21 cellular contexts compared by ENCODE assay signal in the genomic region with DNA sequence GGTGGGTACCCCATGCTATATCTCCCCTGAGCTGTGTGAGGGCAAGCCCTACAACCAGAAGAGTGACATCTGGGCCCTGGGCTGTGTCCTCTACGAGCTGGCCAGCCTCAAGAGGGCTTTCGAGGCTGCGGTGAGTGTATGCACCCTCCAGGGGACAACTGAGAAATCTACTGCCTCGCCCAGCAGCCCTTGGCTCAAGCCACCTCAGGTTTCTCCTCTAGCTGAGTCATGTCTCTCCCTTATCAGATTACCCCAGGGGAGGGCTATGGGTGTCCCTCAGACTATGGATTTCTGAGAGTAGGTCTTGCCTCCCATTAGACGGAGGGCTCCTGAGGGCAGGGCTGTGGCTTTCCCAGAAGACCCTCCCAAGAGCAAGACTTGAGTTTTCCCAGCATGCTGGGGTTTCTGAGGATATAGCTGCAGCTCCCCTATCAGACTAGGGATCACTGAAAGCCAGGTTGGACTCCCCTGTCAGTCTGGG. TPM values are rescaled to one million over a fixed set of nuclear protein-coding genes. Genes with fewer than 3 reads are reported as not detected.
DNase-seq lines count a peak whose midpoint lies in the region; ATAC-seq and TF ChIP-seq lines count a peak whose summit lies in the region.
"Had no signal": no experiment of that assay in that cellular context is flagged by ENCODE, and none has a peak within 500 bp of the region (broad histone marks: within the 10 kb centered on the region; RNA-seq: fewer than 3 reads in every experiment).

No MANE protein-coding gene starts in this region.

- intact Hi-C loops in MCF 10A (cut with micrococcal nuclease) (no loop called here), breast epithelium (cut with DNase I; ENCODE audit: low total_unique reads) (no loop called here)
- intact Hi-C loops in CD4-positive, alpha-beta T cell (cut with DNase I, micrococcal nuclease): no loop called here

- TF ChIP-seq CTCF in MCF 10A (IDR thresholded peaks at IDR 0.05; ENCODE audit: unreplicated experiment) (no peak), breast epithelium (IDR thresholded peaks at IDR 0.05) (no peak), RWPE2 (IDR thresholded peaks at IDR 0.05; ENCODE audit: poor library complexity, severe bottlenecking) (no peak)
- no peak for TF ChIP-seq CTCF in CD4-positive, alpha-beta T cell (IDR thresholded peaks at IDR 0.05)

- H3K27me3 ChIP-seq in breast epithelium (no peaks in the 10 kb centered on the region), RWPE2 (ENCODE audit: insufficient read depth, poor library complexity, severe bottlenecking) (no peaks in the 10 kb centered on the region), iPS-15b (ENCODE audit: control insufficient read depth, insufficient read depth, low read length) (no peaks in the 10 kb centered on the region)
- H3K27me3 ChIP-seq in CD4-positive, alpha-beta T cell (ENCODE audit: control insufficient read depth, insufficient read depth, low read length): no peaks in the 10 kb centered on the region
- H3K27me3 ChIP-seq: esophagus squamous epithelium, heart left ventricle, thyroid gland had no signal

- peaks cover 5% of the 10 kb centered on the region for H3K4me1 Mint-ChIP-seq in MCF 10A (ENCODE audit: insufficient read depth, unreplicated experiment)
- peaks cover 12% of the 10 kb centered on the region for H3K4me1 Mint-ChIP-seq in CD4-positive, alpha-beta T cell (ENCODE audit: low read depth)

- H3K9me3 ChIP-seq in breast epithelium (no peaks in the 10 kb centered on the region), RWPE2 (ENCODE audit: severe bottlenecking) (no peaks in the 10 kb centered on the region), iPS-15b (ENCODE audit: control insufficient read depth, insufficient read depth, low read length) (no peaks in the 10 kb centered on the region)
- H3K9me3 ChIP-seq in CD4-positive, alpha-beta T cell (ENCODE audit: control insufficient read depth, low read length): no peaks in the 10 kb centered on the region
- H3K9me3 ChIP-seq: esophagus squamous epithelium, heart left ventricle, thyroid gland had no signal

- H3K9me3 Mint-ChIP-seq in MCF 10A (ENCODE audit: unreplicated experiment): no peaks in the 10 kb centered on the region
- H3K9me3 Mint-ChIP-seq in CD4-positive, alpha-beta T cell: no peaks in the 10 kb centered on the region

- no peaks in the 10 kb centered on the region for H3K36me3 ChIP-seq in breast epithelium
- H3K36me3 ChIP-seq in RWPE2 (ENCODE audit: low read depth): no peaks in the 10 kb centered on the region
- H3K36me3 ChIP-seq in iPS-15b (ENCODE audit: control insufficient read depth, insufficient read depth, low read length): peaks cover 6% of the 10 kb centered on the region
- H3K36me3 ChIP-seq: heart left ventricle, thyroid gland had no signal

- CTCF ChIA-PET in MCF 10A (lab: Yijun Ruan, JAX): interaction anchor here (0.6 to 2.0 kb wide), 5 partner anchors 8 to 17 kb away, joined by 3 to 7 read pairs (median 3); a partner anchor contains a TSS
- CTCF ChIA-PET in CD4-positive, alpha-beta T cell (lab: Charles Lee): interaction anchor here (0.9 to 2.2 kb wide), 3 partner anchors 8 to 28 kb away, joined by 3 to 7 read pairs (median 4); no protein-coding TSS in a partner anchor

- BruUV-seq in MCF 10A (replicated peaks; lab: Mats Ljungman, UMichigan): no TSS peak

- no peak overlapping the region for H3K27ac ChIP-seq in breast epithelium
- no peak overlapping the region for H3K27ac ChIP-seq in RWPE2 (ENCODE audit: poor library complexity, severe bottlenecking)
- H3K27ac ChIP-seq in CD4-positive, alpha-beta T cell (ENCODE audit: low read depth, low read length): no peak overlapping the region
- H3K27ac ChIP-seq: esophagus squamous epithelium, heart left ventricle, thyroid gland had no signal

- no peak for TF ChIP-seq POLR2A in breast epithelium (IDR thresholded peaks at IDR 0.05)

- peak; percentile 76 for ATAC-seq in RWPE2 (ENCODE audit: low read depth)
- no peak for ATAC-seq in CD4-positive, alpha-beta T cell (ENCODE audit: poor library complexity)
- ATAC-seq: heart left ventricle, sciatic nerve had no signal

- no peak overlapping the region for H3K4me3 ChIP-seq in breast epithelium
- H3K4me3 ChIP-seq in RWPE2 (ENCODE audit: severe bottlenecking): no peak overlapping the region
- H3K4me3 ChIP-seq in iPS-15b (ENCODE audit: low read depth, low read length): no peak overlapping the region
- H3K4me3 ChIP-seq: esophagus squamous epithelium, heart left ventricle, thyroid gland had no signal

- H3K4me1 ChIP-seq in breast epithelium (no peaks in the 10 kb centered on the region), RWPE2 (ENCODE audit: insufficient read depth, poor library complexity, severe bottlenecking) (no peaks in the 10 kb centered on the region), iPS-15b (ENCODE audit: control insufficient read depth, insufficient read depth, low read length) (no peaks in the 10 kb centered on the region)
- H3K4me1 ChIP-seq: heart left ventricle had no signal

- H3K27ac Mint-ChIP-seq in MCF 10A (ENCODE audit: low read depth, unreplicated experiment): no peak overlapping the region
- no peak overlapping the region for H3K27ac Mint-ChIP-seq in CD4-positive, alpha-beta T cell

- H3K9ac ChIP-seq in iPS-15b (ENCODE audit: low read depth, low read length): peak overlapping the region; percentile 26

- H3K27me3 Mint-ChIP-seq in MCF 10A (ENCODE audit: insufficient read depth, unreplicated experiment): no peaks in the 10 kb centered on the region
- no peaks in the 10 kb centered on the region for H3K27me3 Mint-ChIP-seq in CD4-positive, alpha-beta T cell

- peaks cover 6% of the 10 kb centered on the region for H3K36me3 Mint-ChIP-seq in MCF 10A (ENCODE audit: insufficient read depth, unreplicated experiment)
- H3K36me3 Mint-ChIP-seq in CD4-positive, alpha-beta T cell (ENCODE audit: low read depth): peaks cover 5% of the 10 kb centered on the region

- DNase-seq in MCF 10A (ENCODE audit: unreplicated experiment) (peak; percentile 39), breast epithelium (ENCODE audit: low spot score in 2 of 2) (no peak), RWPE2 (ENCODE audit: low spot score) (no peak), NCI-H748 treated with DMSO at 0.1 percent for 48 hours (lab: John Stamatoyannopoulos, UW) (no peak), germinal center (ENCODE audit: low spot score) (no peak)
- DNase-seq in CD4-positive, alpha-beta T cell: no peak
- DNase-seq in stimulated activated CD4-positive, alpha-beta T cell treated with anti-CD3 and anti-CD28 coated beads, Interleukin-4, amount 100 ng/mL, for 4 hours: no peak
- DNase-seq: activated CD4-positive, alpha-beta T cell treated with anti-CD3 and anti-CD28 coated beads, Interleukin-2, amount 50 U/mL, for 48 hours; activated effector memory CD4-positive, alpha-beta T cell treated with Interleukin-2 at 50 U/mL for 16 hours; esophagus squamous epithelium; KBM-7; NCI-H1105; NCI-H2171; NK-92 treated with Interleukin-12 subunit alpha and Interleukin-12 subunit beta, amount 100 ng/mL, for 24 hours; occipital lobe; stimulated activated CD4-positive, alpha-beta T cell treated with anti-CD3 and anti-CD28 coated beads, Interleukin-2, amount 100 ng/mL, for 48 hours; stimulated activated CD8-positive, alpha-beta memory T cell treated with anti-CD3 and anti-CD28 coated beads, Interleukin-4, amount 100 ng/mL, for 48 hours; thyroid gland had no signal

- POLR2A ChIA-PET in MCF 10A (lab: Yijun Ruan, JAX): interaction anchor here (0.7 to 18.0 kb wide), 4 partner anchors 10 to 217 kb away, joined by 3 to 1135 read pairs (median 3); a partner anchor contains a TSS
- POLR2A ChIA-PET in CD4-positive, alpha-beta T cell (lab: Charles Lee): no interaction called here

- H3K4me3 Mint-ChIP-seq in MCF 10A (ENCODE audit: unreplicated experiment): no peak overlapping the region
- no peak overlapping the region for H3K4me3 Mint-ChIP-seq in CD4-positive, alpha-beta T cell

RNA-seq across cellular contexts. Expression of a gene that starts 6.7 kb away (rescaled TPM):
- total RNA-seq in MCF 10A (2022) (4.5 and 8.6 TPM in 2 replicates), breast epithelium (1 to 10 TPM; 2.9 to 5.3 (median 2.9) TPM)
- total RNA-seq in CD4-positive, alpha-beta T cell: 1 to 10 TPM; 4.7 to 5.2 TPM

RNA-seq across cellular contexts. Expression of a gene that starts 8.5 kb away (rescaled TPM):
- total RNA-seq in MCF 10A (2022): 106 and 126 TPM in 2 replicates
- total RNA-seq in breast epithelium: 10 to 100 TPM; 12.3 to 63.6 (median 48.9) TPM
- total RNA-seq in CD4-positive, alpha-beta T cell: 100 to 1,000 TPM; 411 to 416 TPM

RNA-seq across cellular contexts. Expression of a gene that starts 9.2 kb away (rescaled TPM):
- total RNA-seq in MCF 10A (2022) (13.4 and 18.7 TPM in 2 replicates), breast epithelium (1 to 10 TPM; 2.4 to 8.3 (median 3.9) TPM)
- total RNA-seq in CD4-positive, alpha-beta T cell: under 1 TPM; 0.39 to 0.60 TPM
- total RNA-seq: occipital lobe had no signal

RNA-seq across cellular contexts. Expression of a gene that starts 15.5 kb away (rescaled TPM):
- total RNA-seq in MCF 10A (2022) (1,941 and 2,110 TPM in 2 replicates), breast epithelium (100 to 1,000 TPM; 491 to 945 (median 754) TPM)
- 1,000 to 10,000 TPM; 3,393 to 3,457 TPM for total RNA-seq in CD4-positive, alpha-beta T cell

RNA-seq across cellular contexts. Expression of a gene that starts 17.6 kb away (rescaled TPM):
- total RNA-seq in MCF 10A (2022): 90.0 and 105 TPM in 2 replicates
- total RNA-seq in breast epithelium: 100 to 1,000 TPM; 105 to 129 (median 123) TPM
- total RNA-seq in CD4-positive, alpha-beta T cell: 10 to 100 TPM; 20.7 to 21.3 TPM
